Comparison of ENCODE assay signal across 12 cellular contexts in the genomic region with DNA sequence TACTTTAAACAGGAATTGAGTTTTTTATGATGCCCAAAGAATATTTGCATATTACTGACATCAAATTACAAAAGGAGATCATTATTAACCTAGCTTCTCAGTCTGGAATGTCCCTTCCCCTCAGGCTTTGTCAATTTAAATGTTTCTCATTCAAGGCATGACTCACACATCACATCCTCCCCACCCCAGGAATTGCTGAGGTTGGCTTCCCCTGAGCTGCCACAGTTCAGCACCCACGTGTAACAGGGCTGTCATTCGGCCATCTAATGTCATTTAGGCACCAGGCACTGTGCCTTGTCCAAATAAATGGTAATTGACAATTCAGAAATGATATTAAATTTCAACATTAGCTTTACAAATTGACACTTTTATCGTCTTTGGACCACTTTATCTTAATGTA.
A peak's percentile ranks its signal among the peaks of the same experiment; 100 is the strongest.
DNase-seq lines count a peak whose midpoint lies in the region; ATAC-seq and TF ChIP-seq lines count a peak whose summit lies in the region.
"Had no signal": no experiment of that assay in that cellular context is flagged by ENCODE, and none has a peak within 500 bp of the region (broad histone marks: within the 10 kb centered on the region; RNA-seq: fewer than 3 reads in every experiment).

No MANE protein-coding gene starts in this region.

- DNase-seq in Caki2 (ENCODE audit: low read depth) = peak; percentile 78
- peak; percentile 5 for DNase-seq in IMR-90
- peak; percentile 1 for DNase-seq in astrocyte of the spinal cord (ENCODE audit: low read depth, low spot score)
- DNase-seq in kidney epithelial cell (ENCODE audit: low read depth) = peak; percentile 70
- no peak for DNase-seq in KG1 (lab: John Stamatoyannopoulos, UW)
- no peak for DNase-seq in HFFc6
- DNase-seq: activated CD4-positive, alpha-beta T cell treated with anti-CD3 and anti-CD28 coated beads, Interleukin-2, amount 10 ng/mL, durations not matched to agents 7 days and 5 days; Calu3; NCI-H1417 treated with DMSO at 0.1 percent for 48 hours had no signal

- no peak for TF ChIP-seq POLR2A in IMR-90 (IDR thresholded peaks at IDR 0.05; ENCODE audit: low read depth, low read length)

- H2AK5ac ChIP-seq in IMR-90 (ENCODE audit: low read depth, low read length) = no peak overlapping the region

- H4K5ac ChIP-seq in IMR-90 (ENCODE audit: low read depth, low read length) = no peak overlapping the region

- peaks cover 8% of the 10 kb centered on the region; the same call in 1 of the 2 replicates for H3K9me3 ChIP-seq in IMR-90 (ENCODE audit: control insufficient read depth, insufficient read depth, low read length)

- H3K9ac ChIP-seq in IMR-90 (ENCODE audit: low read depth, low read length) = no peak overlapping the region

- H3K4me1 Mint-ChIP-seq in HFFc6 (ENCODE audit: low read depth) = no peaks in the 10 kb centered on the region

- no peak overlapping the region for H2BK120ac ChIP-seq in IMR-90 (ENCODE audit: low read depth, low read length)

- no peaks in the 10 kb centered on the region for H3K9me1 ChIP-seq in IMR-90 (ENCODE audit: insufficient read depth, low read length)

- no peak overlapping the region for H2AFZ ChIP-seq in IMR-90 (replicated peaks; ENCODE audit: low read length, poor library complexity)

- H2AK9ac ChIP-seq in IMR-90 (replicated peaks; ENCODE audit: low read depth, low read length, poor library complexity) = no peak overlapping the region

- H3K4me1 ChIP-seq in IMR-90 (ENCODE audit: control insufficient read depth, insufficient read depth, low read length) = no peaks in the 10 kb centered on the region
- H3K4me1 ChIP-seq: ascending aorta had no signal

- peak; percentile 37 for ATAC-seq in IMR-90 (ENCODE audit: low read depth)
- no peak for ATAC-seq in HG02763 (IDR thresholded peaks at IDR 0.05; ENCODE audit: unreplicated experiment)
- ATAC-seq in HG02588 (IDR thresholded peaks at IDR 0.05; ENCODE audit: unreplicated experiment) = no peak

- no peak for TF ChIP-seq RAD21 in IMR-90 (IDR thresholded peaks at IDR 0.05; ENCODE audit: low read length)

- TF ChIP-seq CTCF in IMR-90 (conservative IDR thresholded peaks at IDR 0.05; ENCODE audit: low read depth, low read length) (no peak), astrocyte of the spinal cord (IDR thresholded peaks at IDR 0.05; ENCODE audit: low read depth, low read length) (no peak), kidney epithelial cell (IDR thresholded peaks at IDR 0.05; ENCODE audit: insufficient read depth, low read length, poor library complexity, severe bottlenecking) (no peak), HFFc6 (IDR thresholded peaks at IDR 0.05) (no peak)

- no peak overlapping the region for H3K23ac ChIP-seq in IMR-90 (ENCODE audit: low read depth, low read length)

- no TSS peak for BruUV-seq in IMR-90 (replicated peaks; lab: Mats Ljungman, UMichigan)

- POLR2A ChIA-PET in IMR-90 (lab: Charles Lee; ENCODE audit: unreplicated experiment) = no interaction called here

- H3K56ac ChIP-seq in IMR-90 (ENCODE audit: extremely low read depth, insufficient read depth, low read length) = no peak overlapping the region

- intact Hi-C loops in IMR-90 (cut with micrococcal nuclease) = no loop called here

- H2BK20ac ChIP-seq in IMR-90 (ENCODE audit: low read depth, low read length) = no peak overlapping the region

- H3K4me3 ChIP-seq in IMR-90 (ENCODE audit: insufficient read depth, low read depth, low read length) (no peak overlapping the region), astrocyte of the spinal cord (ENCODE audit: low read depth, low read length) (no peak overlapping the region), kidney epithelial cell (ENCODE audit: low read depth, low read length) (no peak overlapping the region)
- H3K4me3 ChIP-seq: ascending aorta had no signal

- H3K27me3 ChIP-seq in IMR-90 (ENCODE audit: control insufficient read depth, insufficient read depth, low read length) (no peaks in the 10 kb centered on the region), kidney epithelial cell (ENCODE audit: control insufficient read depth, insufficient read depth, low read length) (no peaks in the 10 kb centered on the region)
- H3K27me3 ChIP-seq: ascending aorta had no signal

- in situ Hi-C loops in Caki2 (cut with HindIII; ENCODE audit: low pct_unique_long_range_greater_than_20kb, low sequenced_read_pairs) = no loop called here
- in situ Hi-C loops in IMR-90 (cut with MboI; ENCODE audit: low sequenced_read_pairs) = no loop called here
- in situ Hi-C loops in astrocyte of the spinal cord (cut with HindIII; ENCODE audit: low sequenced_read_pairs) = no loop called here

- H3K36me3 ChIP-seq in IMR-90 (ENCODE audit: control insufficient read depth, insufficient read depth, low read length) = no peaks in the 10 kb centered on the region
- H3K36me3 ChIP-seq in kidney epithelial cell (ENCODE audit: control insufficient read depth, insufficient read depth, low read length) = no peaks in the 10 kb centered on the region
- H3K36me3 ChIP-seq: ascending aorta had no signal

- no peaks in the 10 kb centered on the region; the same call in 1 of the 2 replicates for H3K36me3 Mint-ChIP-seq in HFFc6 (ENCODE audit: low read depth)

- H3K79me1 ChIP-seq in IMR-90 (ENCODE audit: low read depth in 1 of 2, low read length in 2 of 2) = no peaks in the 10 kb centered on the region

- no peak overlapping the region for H4K91ac ChIP-seq in IMR-90 (ENCODE audit: insufficient read depth, low read depth, low read length)

- H2BK15ac ChIP-seq in IMR-90 (ENCODE audit: low read depth, low read length) = no peak overlapping the region

- H3K14ac ChIP-seq in IMR-90 (replicated peaks; ENCODE audit: low read depth, low read length) = no peak overlapping the region

- no peak overlapping the region for H3K27ac Mint-ChIP-seq in HFFc6
- H3K27ac Mint-ChIP-seq: activated CD4-positive, alpha-beta T cell treated with anti-CD3 and anti-CD28 coated beads, Interleukin-2, amount 10 ng/mL, durations not matched to agents 7 days and 5 days had no signal

- peaks cover 62% of the 10 kb centered on the region for H3K9me3 Mint-ChIP-seq in HFFc6
- H3K9me3 Mint-ChIP-seq: activated CD4-positive, alpha-beta T cell treated with anti-CD3 and anti-CD28 coated beads, Interleukin-2, amount 10 ng/mL, durations not matched to agents 7 days and 5 days had no signal

- H4K20me1 ChIP-seq in IMR-90 (ENCODE audit: insufficient read depth, low read length) = no peaks in the 10 kb centered on the region

- H3K18ac ChIP-seq in IMR-90 (ENCODE audit: low read depth, low read length) = no peak overlapping the region

- no peak overlapping the region for H4K8ac ChIP-seq in IMR-90 (ENCODE audit: low read depth in 2 of 2, low read length in 2 of 2)

- dilution Hi-C loops in IMR-90 (cut with HindIII; ENCODE audit: low sequenced_read_pairs, unreplicated experiment) = no loop called here

- H3K27me3 Mint-ChIP-seq in HFFc6 (ENCODE audit: insufficient read depth) = peaks cover 3% of the 10 kb centered on the region; the same call in 1 of the 2 replicates

- no peak overlapping the region for H3K4me2 ChIP-seq in IMR-90 (ENCODE audit: low read depth, low read length)

- H3K4me3 Mint-ChIP-seq in HFFc6 = no peak overlapping the region
- H3K4me3 Mint-ChIP-seq: activated CD4-positive, alpha-beta T cell treated with anti-CD3 and anti-CD28 coated beads, Interleukin-2, amount 10 ng/mL, durations not matched to agents 7 days and 5 days had no signal

- no peak overlapping the region for H3K27ac ChIP-seq in IMR-90 (ENCODE audit: insufficient read depth, low read length)
- H3K27ac ChIP-seq: ascending aorta had no signal

- H3K4ac ChIP-seq in IMR-90 (ENCODE audit: low read depth, low read length) = no peak overlapping the region

- no CpG with 5 or more reads among the region's 3 CpGs for WGBS in IMR-90 (ENCODE audit: extremely low coverage in 2 of 2, insufficient read length in 1 of 2), 2 experiments

- H2BK5ac ChIP-seq in IMR-90 (ENCODE audit: low read depth, low read length, poor library complexity, severe bottlenecking) = no peak overlapping the region

- CTCF ChIA-PET in IMR-90 (lab: Yijun Ruan, JAX) = no interaction called here

TF ChIP-seq in IMR-90, 13 proteins besides CTCF, POLR2A, EP300 and RAD21:
- TF ChIP-seq FOS (IDR thresholded peaks at IDR 0.05; ENCODE audit: low read depth, low read length) (no peak), MAZ (IDR thresholded peaks at IDR 0.05; ENCODE audit: borderline replicate concordance, low read depth, low read length) (peak; percentile 78; the same call in 1 of the 2 replicates)
TF ChIP-seq in IMR-90: peak in this region for 1.

Comparison
In these comparisons a context has a peak if more than half of its experiments do, and no peak if none do; other contexts are left out.
1. DNase-seq: peak in Caki2 (single experiment), IMR-90 (single experiment), astrocyte of the spinal cord (single experiment) and kidney epithelial cell (single experiment); none in KG1 (single experiment) and HFFc6 (single experiment).